In genomic region chr20:17825949-17826843, GRCh38 we compare ENCODE assay signal across 10 cellular contexts.
DNase-seq lines count a peak whose midpoint lies in the region; ATAC-seq, FAIRE-seq and TF ChIP-seq lines count a peak whose summit lies in the region.
"Had no signal": no experiment of that assay in that cellular context is flagged by ENCODE, and none has a peak within 500 bp of the region (broad histone marks: within the 10 kb centered on the region; RNA-seq: fewer than 3 reads in every experiment).

No MANE protein-coding gene starts in this region.

- TF ChIP-seq POLR2A in HepG2 (IDR thresholded peaks at IDR 0.05; ENCODE audit: insufficient read depth in 1 of 2, low read depth in 2 of 2, low read length in 2 of 2) (no peak), right lobe of liver (IDR thresholded peaks at IDR 0.05) (no peak)

- no peak for FAIRE-seq in HepG2 (lab: Jason Lieb, UNC)

- H3K36me3 ChIP-seq in HepG2 (replicated peaks in 1 of 2; ENCODE audit: control insufficient read depth in 1 of 2, insufficient read depth in 2 of 2, low read length in 2 of 2), result no peaks in the 10 kb centered on the region
- H3K36me3 ChIP-seq in right lobe of liver, result no peaks in the 10 kb centered on the region

- CTCF ChIA-PET in HepG2 (lab: Yijun Ruan, JAX; ENCODE audit: low intra/inter-chr PET ratio, low total read pairs), result no interaction called here
- CTCF ChIA-PET in activated B cell treated with CpG ODN at 0.5 μM for 24 hours (lab: Charles Lee), result no interaction called here

- peaks cover 88% of the 10 kb centered on the region for H3K4me1 ChIP-seq in HepG2 (ENCODE audit: insufficient read depth, low read length)
- peaks cover 0 to 23% (median 7%) of the 10 kb centered on the region in 4 donors for H3K4me1 ChIP-seq in right lobe of liver

- H3K9me3 Mint-ChIP-seq in activated B cell treated with CpG ODN at 0.5 μM for 24 hours, result no peaks in the 10 kb centered on the region
- H3K9me3 Mint-ChIP-seq in stimulated activated naive CD8-positive, alpha-beta T cell treated with anti-CD3 and anti-CD28 coated beads, Interleukin-15, amount 100 ng/mL, for 72 hours, result no peaks in the 10 kb centered on the region

- H3K36me3 Mint-ChIP-seq in activated B cell treated with CpG ODN at 0.5 μM for 24 hours (ENCODE audit: low read depth) (no peaks in the 10 kb centered on the region), T-helper 17 cell (ENCODE audit: low read depth) (no peaks in the 10 kb centered on the region)

- H3K27me3 Mint-ChIP-seq in activated B cell treated with CpG ODN at 0.5 μM for 24 hours, result no peaks in the 10 kb centered on the region
- no peaks in the 10 kb centered on the region for H3K27me3 Mint-ChIP-seq in stimulated activated naive CD8-positive, alpha-beta T cell treated with anti-CD3 and anti-CD28 coated beads, Interleukin-15, amount 100 ng/mL, for 72 hours
- H3K27me3 Mint-ChIP-seq in T-helper 17 cell, result peaks cover 5% of the 10 kb centered on the region

- H3K4me1 Mint-ChIP-seq in activated B cell treated with CpG ODN at 0.5 μM for 24 hours (peaks cover 4% of the 10 kb centered on the region), T-helper 17 cell (peaks cover 11% of the 10 kb centered on the region)
- peaks cover 16% of the 10 kb centered on the region for H3K4me1 Mint-ChIP-seq in stimulated activated naive CD8-positive, alpha-beta T cell treated with anti-CD3 and anti-CD28 coated beads, Interleukin-15, amount 100 ng/mL, for 72 hours

- H3K9ac ChIP-seq in HepG2 (ENCODE audit: insufficient read depth, low read depth, low read length), result no peak overlapping the region

- H3K27me3 ChIP-seq in HepG2 (ENCODE audit: control insufficient read depth in 1 of 2, insufficient read depth in 2 of 2, low read length in 2 of 2) (no peaks in the 10 kb centered on the region; a peak in 1 of 5 replicates), right lobe of liver (no peaks in the 10 kb centered on the region)

- TF ChIP-seq EP300 in HepG2 (IDR thresholded peaks at IDR 0.05; ENCODE audit: low read depth in 2 of 2, low read length in 2 of 2) (no peak), HepG2 (CRISPR knock-in tag; IDR thresholded peaks at IDR 0.05; ENCODE audit: borderline replicate concordance) (no peak)

- H3K4me3 Mint-ChIP-seq in activated B cell treated with CpG ODN at 0.5 μM for 24 hours, result no peak overlapping the region
- no peak overlapping the region for H3K4me3 Mint-ChIP-seq in stimulated activated naive CD8-positive, alpha-beta T cell treated with anti-CD3 and anti-CD28 coated beads, Interleukin-15, amount 100 ng/mL, for 72 hours
- H3K4me3 Mint-ChIP-seq in T-helper 17 cell, result no peak overlapping the region

- H3K27ac ChIP-seq in HepG2 (ENCODE audit: extremely low read length, insufficient read depth, low read length) (no peak overlapping the region), right lobe of liver (no peak overlapping the region)

- TF ChIP-seq CTCF in HepG2 (CRISPR knock-in tag; IDR thresholded peaks at IDR 0.05) (no peak), right lobe of liver (IDR thresholded peaks at IDR 0.05) (no peak), activated B cell treated with CpG ODN at 0.5 μM for 24 hours (IDR thresholded peaks at IDR 0.05) (no peak)

- H3K9me3 ChIP-seq in HepG2 (ENCODE audit: low read length), result no peaks in the 10 kb centered on the region
- H3K9me3 ChIP-seq in right lobe of liver, result no peaks in the 10 kb centered on the region
- H3K9me3 ChIP-seq in T-helper 17 cell (ENCODE audit: control insufficient read depth, low read length, poor library complexity, severe bottlenecking), result no peaks in the 10 kb centered on the region

- POLR2A ChIA-PET in HepG2 (lab: Yijun Ruan, JAX) (interaction anchor here (1.0 to 5.7 kb wide), 11 partner anchors 9 to 144 kb away, joined by 4 to 60 read pairs (median 6); partner anchors contain the start of gene RRBP1), activated B cell treated with CpG ODN at 0.5 μM for 24 hours (lab: Charles Lee) (no interaction called here)

- no TSS peak for BruUV-seq in HepG2 (replicated peaks; lab: Mats Ljungman, UMichigan)

- no peaks in the 10 kb centered on the region for H4K20me1 ChIP-seq in HepG2 (ENCODE audit: insufficient read depth, low read length)

- 48% methylated on average over 8 of the region's 8 CpGs for WGBS in HepG2 (ENCODE audit: low lambda C conversion rate)
- WGBS in right lobe of liver (ENCODE audit: insufficient coverage, low coverage, low lambda C conversion rate, missing lambda C conversion rate), result 81% methylated on average over 8 of the region's 8 CpGs

- H3K27ac Mint-ChIP-seq in activated B cell treated with CpG ODN at 0.5 μM for 24 hours, result no peak overlapping the region
- H3K27ac Mint-ChIP-seq in stimulated activated naive CD8-positive, alpha-beta T cell treated with anti-CD3 and anti-CD28 coated beads, Interleukin-15, amount 100 ng/mL, for 72 hours, result peak overlapping the region in 1 of 2 donors; percentile 50
- H3K27ac Mint-ChIP-seq in T-helper 17 cell, result no peak overlapping the region

- intact Hi-C loops in HepG2 (cut with micrococcal nuclease; ENCODE audit: unreplicated experiment) (loop anchor here (5.0 kb wide), 1 partner anchor 104 kb away; no protein-coding TSS in a partner anchor), right lobe of liver (cut with DNase I) (no loop called here), activated B cell treated with CpG ODN at 0.5 μM for 24 hours (cut with micrococcal nuclease) (no loop called here)

- peak overlapping the region; percentile 49; the same call in 1 of the 2 replicates for H3K4me2 ChIP-seq in HepG2 (ENCODE audit: low read depth, low read length)

- no peaks in the 10 kb centered on the region for H3K79me2 ChIP-seq in HepG2 (ENCODE audit: insufficient read depth, low read length)

- DNase-seq in HepG2 (ENCODE audit: low spot score) (peak; percentile 44), right lobe of liver (no peak), activated B cell treated with CpG ODN at 0.5 μM for 24 hours (no peak), SIG-M5 (lab: John Stamatoyannopoulos, UW) (no peak), midbrain (lab: John Stamatoyannopoulos, UW) (no peak), T-helper 17 cell (no peak)
- DNase-seq in stimulated activated naive CD8-positive, alpha-beta T cell treated with anti-CD3 and anti-CD28 coated beads, Interleukin-15, amount 100 ng/mL, for 72 hours, result peak in 1 of 2 donors; percentile 35
- DNase-seq: Calu3, NCI-H2029 had no signal

- no peak overlapping the region for H2AFZ ChIP-seq in HepG2 (ENCODE audit: low read length)

- ATAC-seq in HepG2 (peak; percentile 10; the same call in 1 of the 3 replicates), right lobe of liver (no peak), HG02763 (IDR thresholded peaks at IDR 0.05; ENCODE audit: unreplicated experiment) (peak; percentile 85), activated B cell treated with CpG ODN at 0.5 μM for 24 hours (ENCODE audit: low read depth) (peak; percentile 34), T-helper 17 cell (no peak)
- peak; percentile 92 for ATAC-seq in stimulated activated naive CD8-positive, alpha-beta T cell treated with anti-CD3 and anti-CD28 coated beads, Interleukin-15, amount 100 ng/mL, for 72 hours

- TF ChIP-seq RAD21 in HepG2 (CRISPR knock-in tag; IDR thresholded peaks at IDR 0.05), result no peak

- H3K4me3 ChIP-seq in HepG2 (replicated peaks in 1 of 3; ENCODE audit: insufficient read depth in 1 of 3, low read depth in 2 of 3, low read length in 3 of 3), result no peak overlapping the region
- H3K4me3 ChIP-seq in right lobe of liver, result no peak overlapping the region

- in situ Hi-C loops in HepG2 (cut with HindIII; ENCODE audit: extremely low pct_ligation_motif_present, low pct_unique_long_range_greater_than_20kb), result no loop called here

TF ChIP-seq in HepG2, 621 proteins besides CTCF, POLR2A, EP300 and RAD21 (continues in another document):
- TF ChIP-seq TEAD3 (CRISPR knock-in tag; optimal IDR thresholded peaks at IDR 0.05; ENCODE audit: borderline replicate concordance) (no peak), ELF1 (CRISPR knock-in tag; IDR thresholded peaks at IDR 0.05) (no peak), RXRB (CRISPR knock-in tag; IDR thresholded peaks at IDR 0.05; ENCODE audit: borderline replicate concordance) (no peak), ATF6 (CRISPR knock-in tag; conservative IDR thresholded peaks at IDR 0.05) (no peak), NFYC (CRISPR knock-in tag; IDR thresholded peaks at IDR 0.05) (no peak), MXD3 (CRISPR knock-in tag; IDR thresholded peaks at IDR 0.05) (no peak)

Comparison
In these comparisons a context has a peak if more than half of its experiments do, and no peak if none do; other contexts are left out.
1. ATAC-seq: peak in HepG2 (single experiment), HG02763 (single experiment), activated B cell treated with CpG ODN at 0.5 μM for 24 hours (single experiment) and stimulated activated naive CD8-positive, alpha-beta T cell treated with anti-CD3 and anti-CD28 coated beads, Interleukin-15, amount 100 ng/mL, for 72 hours (single experiment); none in right lobe of liver (0 of 4) and T-helper 17 cell (single experiment).